ENCODE assay signal across 1 cellular context in the genomic region with DNA sequence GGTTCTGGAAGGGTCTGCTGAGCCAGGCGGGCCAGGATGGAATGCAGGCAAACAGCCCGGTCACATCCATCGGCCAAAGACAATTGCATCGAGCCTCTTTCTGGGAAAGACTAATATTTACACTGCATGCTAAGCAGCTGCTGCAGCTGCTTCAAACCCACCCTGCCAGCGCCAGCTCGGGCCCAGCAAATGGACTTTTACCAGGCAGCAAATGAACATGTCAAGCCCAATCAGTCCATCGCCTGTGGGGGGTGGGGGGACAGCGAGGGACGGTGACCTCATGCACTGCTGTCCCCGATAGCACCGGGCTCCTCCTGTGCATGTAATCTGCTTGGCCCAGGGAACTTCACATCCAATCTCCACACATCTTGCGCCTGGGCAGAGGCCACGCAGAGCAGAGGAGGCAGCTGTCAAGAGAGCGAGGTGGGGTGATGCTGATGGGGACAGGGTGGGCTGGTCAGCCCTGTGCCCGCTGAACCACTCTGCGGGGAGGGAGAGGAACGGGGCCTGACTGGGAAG.
TF ChIP-seq lines count a peak whose summit lies in the region.

No MANE protein-coding gene starts in this region.

TF ChIP-seq in HepG2, 621 proteins besides CTCF, POLR2A, EP300 and RAD21 (continued from another document and continues in another):
- TF ChIP-seq, protein P1, sequence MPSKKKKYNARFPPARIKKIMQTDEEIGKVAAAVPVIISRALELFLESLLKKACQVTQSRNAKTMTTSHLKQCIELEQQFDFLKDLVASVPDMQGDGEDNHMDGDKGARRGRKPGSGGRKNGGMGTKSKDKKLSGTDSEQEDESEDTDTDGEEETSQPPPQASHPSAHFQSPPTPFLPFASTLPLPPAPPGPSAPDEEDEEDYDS (CRISPR knock-in tag; IDR thresholded peaks at IDR 0.05), result peak; percentile 31; the same call in 1 of the 2 replicates
- TF ChIP-seq BCL6 (CRISPR knock-in tag; IDR thresholded peaks at IDR 0.05), result peak; percentile 100
- TF ChIP-seq MED13 (CRISPR knock-in tag; IDR thresholded peaks at IDR 0.05), result no peak
- TF ChIP-seq, protein P2, sequence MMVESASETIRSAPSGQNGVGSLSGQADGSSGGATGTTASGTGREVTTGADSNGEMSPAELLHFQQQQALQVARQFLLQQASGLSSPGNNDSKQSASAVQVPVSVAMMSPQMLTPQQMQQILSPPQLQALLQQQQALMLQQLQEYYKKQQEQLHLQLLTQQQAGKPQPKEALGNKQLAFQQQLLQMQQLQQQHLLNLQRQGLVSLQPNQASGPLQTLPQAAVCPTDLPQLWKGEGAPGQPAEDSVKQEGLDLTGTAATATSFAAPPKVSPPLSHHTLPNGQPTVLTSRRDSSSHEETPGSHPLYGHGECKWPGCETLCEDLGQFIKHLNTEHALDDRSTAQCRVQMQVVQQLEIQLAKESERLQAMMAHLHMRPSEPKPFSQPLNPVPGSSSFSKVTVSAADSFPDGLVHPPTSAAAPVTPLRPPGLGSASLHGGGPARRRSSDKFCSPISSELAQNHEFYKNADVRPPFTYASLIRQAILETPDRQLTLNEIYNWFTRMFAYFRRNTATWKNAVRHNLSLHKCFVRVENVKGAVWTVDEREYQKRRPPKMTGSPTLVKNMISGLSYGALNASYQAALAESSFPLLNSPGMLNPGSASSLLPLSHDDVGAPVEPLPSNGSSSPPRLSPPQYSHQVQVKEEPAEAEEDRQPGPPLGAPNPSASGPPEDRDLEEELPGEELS (CRISPR knock-in tag; IDR thresholded peaks at IDR 0.05), result peak; percentile 56; the same call in 1 of the 2 replicates
- TF ChIP-seq SOX5 (CRISPR knock-in tag; IDR thresholded peaks at IDR 0.05; ENCODE audit: borderline replicate concordance), result peak; percentile 89; the same call in 1 of the 2 replicates
- no peak for TF ChIP-seq PAX8 (CRISPR knock-in tag; IDR thresholded peaks at IDR 0.05; ENCODE audit: borderline replicate concordance)
- TF ChIP-seq, protein P3, sequence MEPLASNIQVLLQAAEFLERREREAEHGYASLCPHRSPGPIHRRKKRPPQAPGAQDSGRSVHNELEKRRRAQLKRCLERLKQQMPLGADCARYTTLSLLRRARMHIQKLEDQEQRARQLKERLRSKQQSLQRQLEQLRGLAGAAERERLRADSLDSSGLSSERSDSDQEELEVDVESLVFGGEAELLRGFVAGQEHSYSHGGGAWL (CRISPR knock-in tag; IDR thresholded peaks at IDR 0.05), result peak; percentile 74; the same call in 1 of the 2 replicates
- TF ChIP-seq, protein P4, sequence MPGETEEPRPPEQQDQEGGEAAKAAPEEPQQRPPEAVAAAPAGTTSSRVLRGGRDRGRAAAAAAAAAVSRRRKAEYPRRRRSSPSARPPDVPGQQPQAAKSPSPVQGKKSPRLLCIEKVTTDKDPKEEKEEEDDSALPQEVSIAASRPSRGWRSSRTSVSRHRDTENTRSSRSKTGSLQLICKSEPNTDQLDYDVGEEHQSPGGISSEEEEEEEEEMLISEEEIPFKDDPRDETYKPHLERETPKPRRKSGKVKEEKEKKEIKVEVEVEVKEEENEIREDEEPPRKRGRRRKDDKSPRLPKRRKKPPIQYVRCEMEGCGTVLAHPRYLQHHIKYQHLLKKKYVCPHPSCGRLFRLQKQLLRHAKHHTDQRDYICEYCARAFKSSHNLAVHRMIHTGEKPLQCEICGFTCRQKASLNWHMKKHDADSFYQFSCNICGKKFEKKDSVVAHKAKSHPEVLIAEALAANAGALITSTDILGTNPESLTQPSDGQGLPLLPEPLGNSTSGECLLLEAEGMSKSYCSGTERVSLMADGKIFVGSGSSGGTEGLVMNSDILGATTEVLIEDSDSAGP (CRISPR knock-in tag; IDR thresholded peaks at IDR 0.05; ENCODE audit: borderline replicate concordance), result peak; percentile 41; the same call in 1 of the 2 replicates
- TF ChIP-seq MIER3 (CRISPR knock-in tag; IDR thresholded peaks at IDR 0.05; ENCODE audit: borderline replicate concordance), result peak; percentile 47; the same call in 1 of the 2 replicates
- no peak for TF ChIP-seq ZNF337 (CRISPR knock-in tag; IDR thresholded peaks at IDR 0.05; ENCODE audit: borderline replicate concordance, low read depth)
- TF ChIP-seq, protein P5, sequence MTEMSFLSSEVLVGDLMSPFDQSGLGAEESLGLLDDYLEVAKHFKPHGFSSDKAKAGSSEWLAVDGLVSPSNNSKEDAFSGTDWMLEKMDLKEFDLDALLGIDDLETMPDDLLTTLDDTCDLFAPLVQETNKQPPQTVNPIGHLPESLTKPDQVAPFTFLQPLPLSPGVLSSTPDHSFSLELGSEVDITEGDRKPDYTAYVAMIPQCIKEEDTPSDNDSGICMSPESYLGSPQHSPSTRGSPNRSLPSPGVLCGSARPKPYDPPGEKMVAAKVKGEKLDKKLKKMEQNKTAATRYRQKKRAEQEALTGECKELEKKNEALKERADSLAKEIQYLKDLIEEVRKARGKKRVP (CRISPR knock-in tag; IDR thresholded peaks at IDR 0.05), result 0 out of 4 replicates have a peak, but pooled peaks of 1 of the 2 experiments have one; percentile 29
- peak; percentile 38; the same call in 1 of the 2 replicates for TF ChIP-seq FOSL2 (CRISPR knock-in tag; IDR thresholded peaks at IDR 0.05)
- TF ChIP-seq ZNF614 (CRISPR knock-in tag; IDR thresholded peaks at IDR 0.05; ENCODE audit: borderline replicate concordance), result peak; percentile 79; the same call in 1 of the 2 replicates
- peak; percentile 53 for TF ChIP-seq HHEX (CRISPR knock-in tag; IDR thresholded peaks at IDR 0.05)
- peak; percentile 86; the same call in 1 of the 2 replicates for TF ChIP-seq ZBTB42 (CRISPR knock-in tag; IDR thresholded peaks at IDR 0.05)
- peak; percentile 89 for TF ChIP-seq FOXA3 (CRISPR knock-in tag; IDR thresholded peaks at IDR 0.05)
- no peak for TF ChIP-seq ZNF33A (CRISPR knock-in tag; IDR thresholded peaks at IDR 0.05; ENCODE audit: borderline replicate concordance)
- TF ChIP-seq, protein P6, sequence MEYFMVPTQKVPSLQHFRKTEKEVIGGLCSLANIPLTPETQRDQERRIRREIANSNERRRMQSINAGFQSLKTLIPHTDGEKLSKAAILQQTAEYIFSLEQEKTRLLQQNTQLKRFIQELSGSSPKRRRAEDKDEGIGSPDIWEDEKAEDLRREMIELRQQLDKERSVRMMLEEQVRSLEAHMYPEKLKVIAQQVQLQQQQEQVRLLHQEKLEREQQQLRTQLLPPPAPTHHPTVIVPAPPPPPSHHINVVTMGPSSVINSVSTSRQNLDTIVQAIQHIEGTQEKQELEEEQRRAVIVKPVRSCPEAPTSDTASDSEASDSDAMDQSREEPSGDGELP (IDR thresholded peaks at IDR 0.05; ENCODE audit: borderline replicate concordance, low read depth), result peak; percentile 86; the same call in 1 of the 2 replicates
- TF ChIP-seq, protein P7, sequence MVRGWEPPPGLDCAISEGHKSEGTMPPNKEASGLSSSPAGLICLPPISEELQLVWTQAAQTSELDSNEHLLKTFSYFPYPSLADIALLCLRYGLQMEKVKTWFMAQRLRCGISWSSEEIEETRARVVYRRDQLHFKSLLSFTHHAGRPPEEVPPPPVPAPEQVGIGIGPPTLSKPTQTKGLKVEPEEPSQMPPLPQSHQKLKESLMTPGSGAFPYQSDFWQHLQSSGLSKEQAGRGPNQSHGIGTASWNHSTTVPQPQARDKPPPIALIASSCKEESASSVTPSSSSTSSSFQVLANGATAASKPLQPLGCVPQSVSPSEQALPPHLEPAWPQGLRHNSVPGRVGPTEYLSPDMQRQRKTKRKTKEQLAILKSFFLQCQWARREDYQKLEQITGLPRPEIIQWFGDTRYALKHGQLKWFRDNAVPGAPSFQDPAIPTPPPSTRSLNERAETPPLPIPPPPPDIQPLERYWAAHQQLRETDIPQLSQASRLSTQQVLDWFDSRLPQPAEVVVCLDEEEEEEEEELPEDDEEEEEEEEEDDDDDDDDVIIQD (CRISPR knock-in tag; IDR thresholded peaks at IDR 0.05; ENCODE audit: low read depth), result 0 out of 2 replicates have a peak, but pooled peaks have one; percentile 34
- 0 out of 2 replicates have a peak, but pooled peaks have one; percentile 65 for TF ChIP-seq ZMYM2 (CRISPR knock-in tag; IDR thresholded peaks at IDR 0.05)
- no peak for TF ChIP-seq SOX6 (IDR thresholded peaks at IDR 0.05)
- peak; percentile 97 for TF ChIP-seq SOX6 (CRISPR knock-in tag; IDR thresholded peaks at IDR 0.05)
- TF ChIP-seq, protein P8, sequence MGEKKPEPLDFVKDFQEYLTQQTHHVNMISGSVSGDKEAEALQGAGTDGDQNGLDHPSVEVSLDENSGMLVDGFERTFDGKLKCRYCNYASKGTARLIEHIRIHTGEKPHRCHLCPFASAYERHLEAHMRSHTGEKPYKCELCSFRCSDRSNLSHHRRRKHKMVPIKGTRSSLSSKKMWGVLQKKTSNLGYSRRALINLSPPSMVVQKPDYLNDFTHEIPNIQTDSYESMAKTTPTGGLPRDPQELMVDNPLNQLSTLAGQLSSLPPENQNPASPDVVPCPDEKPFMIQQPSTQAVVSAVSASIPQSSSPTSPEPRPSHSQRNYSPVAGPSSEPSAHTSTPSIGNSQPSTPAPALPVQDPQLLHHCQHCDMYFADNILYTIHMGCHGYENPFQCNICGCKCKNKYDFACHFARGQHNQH (CRISPR knock-in tag; IDR thresholded peaks at IDR 0.05), result peak; percentile 58
- no peak for TF ChIP-seq ZNF768 (CRISPR knock-in tag; IDR thresholded peaks at IDR 0.05)
- TF ChIP-seq, protein P9, sequence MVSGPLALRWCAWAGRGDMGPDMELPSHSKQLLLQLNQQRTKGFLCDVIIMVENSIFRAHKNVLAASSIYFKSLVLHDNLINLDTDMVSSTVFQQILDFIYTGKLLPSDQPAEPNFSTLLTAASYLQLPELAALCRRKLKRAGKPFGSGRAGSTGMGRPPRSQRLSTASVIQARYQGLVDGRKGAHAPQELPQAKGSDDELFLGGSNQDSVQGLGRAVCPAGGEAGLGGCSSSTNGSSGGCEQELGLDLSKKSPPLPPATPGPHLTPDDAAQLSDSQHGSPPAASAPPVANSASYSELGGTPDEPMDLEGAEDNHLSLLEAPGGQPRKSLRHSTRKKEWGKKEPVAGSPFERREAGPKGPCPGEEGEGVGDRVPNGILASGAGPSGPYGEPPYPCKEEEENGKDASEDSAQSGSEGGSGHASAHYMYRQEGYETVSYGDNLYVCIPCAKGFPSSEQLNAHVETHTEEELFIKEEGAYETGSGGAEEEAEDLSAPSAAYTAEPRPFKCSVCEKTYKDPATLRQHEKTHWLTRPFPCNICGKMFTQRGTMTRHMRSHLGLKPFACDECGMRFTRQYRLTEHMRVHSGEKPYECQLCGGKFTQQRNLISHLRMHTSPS (CRISPR knock-in tag; IDR thresholded peaks at IDR 0.05; ENCODE audit: low read depth), result 0 out of 2 replicates have a peak, but pooled peaks have one; percentile 44
- TF ChIP-seq ZNF263 (CRISPR knock-in tag; IDR thresholded peaks at IDR 0.05), result no peak; the same call in 1 of the 2 replicates
- TF ChIP-seq, protein P10, sequence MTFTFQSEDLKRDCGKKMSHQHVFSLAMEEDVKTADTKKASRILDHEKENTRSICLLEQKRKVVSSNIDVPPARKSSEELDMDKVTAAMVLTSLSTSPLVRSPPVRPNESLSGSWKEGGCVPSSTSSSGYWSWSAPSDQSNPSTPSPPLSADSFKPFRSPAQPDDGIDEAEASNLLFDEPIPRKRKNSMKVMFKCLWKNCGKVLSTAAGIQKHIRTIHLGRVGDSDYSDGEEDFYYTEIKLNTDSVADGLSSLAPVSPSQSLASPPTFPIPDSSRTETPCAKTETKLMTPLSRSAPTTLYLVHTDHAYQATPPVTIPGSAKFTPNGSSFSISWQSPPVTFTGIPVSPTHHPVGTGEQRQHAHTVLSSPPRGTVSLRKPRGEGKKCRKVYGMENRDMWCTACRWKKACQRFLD (CRISPR knock-in tag; IDR thresholded peaks at IDR 0.05; ENCODE audit: borderline replicate concordance), result 0 out of 2 replicates have a peak, but pooled peaks have one; percentile 36
- peak; percentile 26; the same call in 1 of the 2 replicates for TF ChIP-seq HMG20A (CRISPR knock-in tag; IDR thresholded peaks at IDR 0.05; ENCODE audit: borderline replicate concordance)
- TF ChIP-seq ZBTB7A (CRISPR knock-in tag; IDR thresholded peaks at IDR 0.05), result peak; percentile 76
- no peak for TF ChIP-seq SMAD1 (CRISPR knock-in tag; IDR thresholded peaks at IDR 0.05; ENCODE audit: borderline replicate concordance, low read depth)
- TF ChIP-seq, protein P11, sequence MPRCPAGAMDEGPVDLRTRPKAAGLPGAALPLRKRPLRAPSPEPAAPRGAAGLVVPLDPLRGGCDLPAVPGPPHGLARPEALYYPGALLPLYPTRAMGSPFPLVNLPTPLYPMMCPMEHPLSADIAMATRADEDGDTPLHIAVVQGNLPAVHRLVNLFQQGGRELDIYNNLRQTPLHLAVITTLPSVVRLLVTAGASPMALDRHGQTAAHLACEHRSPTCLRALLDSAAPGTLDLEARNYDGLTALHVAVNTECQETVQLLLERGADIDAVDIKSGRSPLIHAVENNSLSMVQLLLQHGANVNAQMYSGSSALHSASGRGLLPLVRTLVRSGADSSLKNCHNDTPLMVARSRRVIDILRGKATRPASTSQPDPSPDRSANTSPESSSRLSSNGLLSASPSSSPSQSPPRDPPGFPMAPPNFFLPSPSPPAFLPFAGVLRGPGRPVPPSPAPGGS (CRISPR knock-in tag; IDR thresholded peaks at IDR 0.05), result peak; percentile 50; the same call in 1 of the 2 replicates
- no peak for TF ChIP-seq ZNF207 (IDR thresholded peaks at IDR 0.05; ENCODE audit: borderline replicate concordance)
- no peak for TF ChIP-seq ISX (CRISPR knock-in tag; conservative IDR thresholded peaks at IDR 0.05)
- peak; percentile 56; the same call in 1 of the 2 replicates for TF ChIP-seq POGZ (CRISPR knock-in tag; IDR thresholded peaks at IDR 0.05)
- peak; percentile 76; the same call in 1 of the 2 replicates for TF ChIP-seq SRY (CRISPR knock-in tag; IDR thresholded peaks at IDR 0.05)
- TF ChIP-seq, protein P12, sequence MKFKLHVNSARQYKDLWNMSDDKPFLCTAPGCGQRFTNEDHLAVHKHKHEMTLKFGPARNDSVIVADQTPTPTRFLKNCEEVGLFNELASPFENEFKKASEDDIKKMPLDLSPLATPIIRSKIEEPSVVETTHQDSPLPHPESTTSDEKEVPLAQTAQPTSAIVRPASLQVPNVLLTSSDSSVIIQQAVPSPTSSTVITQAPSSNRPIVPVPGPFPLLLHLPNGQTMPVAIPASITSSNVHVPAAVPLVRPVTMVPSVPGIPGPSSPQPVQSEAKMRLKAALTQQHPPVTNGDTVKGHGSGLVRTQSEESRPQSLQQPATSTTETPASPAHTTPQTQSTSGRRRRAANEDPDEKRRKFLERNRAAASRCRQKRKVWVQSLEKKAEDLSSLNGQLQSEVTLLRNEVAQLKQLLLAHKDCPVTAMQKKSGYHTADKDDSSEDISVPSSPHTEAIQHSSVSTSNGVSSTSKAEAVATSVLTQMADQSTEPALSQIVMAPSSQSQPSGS (CRISPR knock-in tag; IDR thresholded peaks at IDR 0.05), result peak; percentile 67
- TF ChIP-seq ZNF292 (CRISPR knock-in tag; IDR thresholded peaks at IDR 0.05; ENCODE audit: borderline replicate concordance, low read depth), result peak; percentile 80; the same call in 1 of the 2 replicates
- TF ChIP-seq ZNF12 (CRISPR knock-in tag; IDR thresholded peaks at IDR 0.05), result peak; percentile 68; the same call in 1 of the 2 replicates
- TF ChIP-seq AGO2 (optimal IDR thresholded peaks at IDR 0.05; ENCODE audit: low read depth, low read length), result no peak
- TF ChIP-seq ZKSCAN5 (CRISPR knock-in tag; IDR thresholded peaks at IDR 0.05), result no peak
- TF ChIP-seq NONO (IDR thresholded peaks at IDR 0.05), result no peak
- peak; percentile 65 for TF ChIP-seq NONO (CRISPR knock-in tag; conservative IDR thresholded peaks at IDR 0.05)
- TF ChIP-seq KDM3A (CRISPR knock-in tag; IDR thresholded peaks at IDR 0.05; ENCODE audit: low read depth), result peak; percentile 68; the same call in 1 of the 2 replicates
